Comparison of ENCODE assay signal across 8 cellular contexts in the genomic region with DNA sequence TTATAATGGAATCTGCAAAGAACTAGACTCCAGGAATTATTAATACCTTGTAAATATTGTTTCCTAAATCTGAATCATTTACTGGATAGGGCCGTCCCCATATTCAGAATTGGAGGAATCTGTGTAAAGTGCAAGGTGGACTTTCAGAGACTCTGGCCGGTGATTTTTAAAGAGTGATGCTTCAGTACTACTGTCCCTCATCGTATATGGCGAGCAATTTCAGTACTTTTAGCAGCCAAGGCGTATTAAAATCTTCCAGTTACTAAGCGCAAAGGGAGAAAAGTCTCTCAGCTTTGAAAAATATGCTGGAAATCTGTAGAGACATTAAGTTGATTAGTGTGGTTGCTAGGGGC. TPM values are rescaled to one million over a fixed set of nuclear protein-coding genes. Genes with fewer than 3 reads are reported as not detected.
DNase-seq lines count a peak whose midpoint lies in the region; ATAC-seq and TF ChIP-seq lines count a peak whose summit lies in the region.

No MANE protein-coding gene starts in this region.

- H3K4me3 Mint-ChIP-seq in T-helper 1 cell treated with Interleukin-12 subunit alpha and Interleukin-12 subunit beta and Interleukin-4 antibody, amounts not matched to agents 30 μg/mL and 1 μg/mL, for 36 hours = peak overlapping the region; percentile 97
- H3K4me3 Mint-ChIP-seq in naive thymus-derived CD4-positive, alpha-beta T cell = peak overlapping the region; percentile 93 to 99 (median 96)

- DNase-seq in T-helper 1 cell (no peak), colonic mucosa (no peak), NCI-H524 treated with DMSO at 0.1 percent for 48 hours (lab: John Stamatoyannopoulos, UW) (no peak), T1000 (lab: John Stamatoyannopoulos, UW) (no peak)
- no peak for DNase-seq in naive thymus-derived CD4-positive, alpha-beta T cell
- no peak for DNase-seq in stimulated activated CD4-positive, alpha-beta T cell treated with anti-CD3 and anti-CD28 coated beads, Interleukin-12 subunit alpha, Interleukin-12 subunit beta, amount 100 ng/mL, for 4 hours

- H3K36me3 Mint-ChIP-seq in T-helper 1 cell treated with Interleukin-12 subunit alpha and Interleukin-12 subunit beta and Interleukin-4 antibody, amounts not matched to agents 30 μg/mL and 1 μg/mL, for 36 hours (ENCODE audit: low read depth) = peaks cover 28% of the 10 kb centered on the region
- peaks cover 12 to 29% (median 24%) of the 10 kb centered on the region in 5 donors for H3K36me3 Mint-ChIP-seq in naive thymus-derived CD4-positive, alpha-beta T cell

- peak overlapping the region; percentile 83 to 88 for H3K9ac ChIP-seq in colonic mucosa (ENCODE audit: low read depth in 2 of 2, low read length in 2 of 2)

- POLR2A ChIA-PET in naive thymus-derived CD4-positive, alpha-beta T cell (lab: Charles Lee) = interaction anchor here (1.0 to 1.3 kb wide), 2 partner anchors 21 to 61 kb away, joined by 3 to 6 read pairs; a partner anchor contains a TSS

- H3K9me3 ChIP-seq in KOPT-K1 (ENCODE audit: insufficient read depth, low read length, poor library complexity, severe bottlenecking) (no peaks in the 10 kb centered on the region), colonic mucosa (no peaks in the 10 kb centered on the region)
- H3K9me3 ChIP-seq in naive thymus-derived CD4-positive, alpha-beta T cell (ENCODE audit: control insufficient read depth in 2 of 3, low read length in 3 of 3) = no peaks in the 10 kb centered on the region

- H3K4me1 Mint-ChIP-seq in T-helper 1 cell treated with Interleukin-12 subunit alpha and Interleukin-12 subunit beta and Interleukin-4 antibody, amounts not matched to agents 30 μg/mL and 1 μg/mL, for 36 hours (ENCODE audit: low read depth) = peaks cover 15% of the 10 kb centered on the region
- peaks cover 14 to 25% (median 22%) of the 10 kb centered on the region in 7 donors for H3K4me1 Mint-ChIP-seq in naive thymus-derived CD4-positive, alpha-beta T cell

- H3K27ac Mint-ChIP-seq in T-helper 1 cell treated with Interleukin-12 subunit alpha and Interleukin-12 subunit beta and Interleukin-4 antibody, amounts not matched to agents 30 μg/mL and 1 μg/mL, for 36 hours = peak overlapping the region; percentile 97
- H3K27ac Mint-ChIP-seq in naive thymus-derived CD4-positive, alpha-beta T cell = peak overlapping the region; percentile 92 to 100 (median 99)

- H3K36me3 ChIP-seq in KOPT-K1 (ENCODE audit: insufficient read depth, low read length) (peaks cover 34% of the 10 kb centered on the region), colonic mucosa (no peaks in the 10 kb centered on the region)
- H3K36me3 ChIP-seq in naive thymus-derived CD4-positive, alpha-beta T cell (ENCODE audit: control insufficient read depth in 2 of 3, insufficient read depth in 3 of 3, low read length in 3 of 3) = peaks cover 0 to 21% (median 4%) of the 10 kb centered on the region in 3 experiments

- TF ChIP-seq CTCF in colonic mucosa (IDR thresholded peaks at IDR 0.05) = no peak

- intact Hi-C loops in colonic mucosa (cut with DNase I) = loop anchor here (5.0 kb wide), 1 partner anchor 60 kb away; a partner anchor contains a TSS
- intact Hi-C loops in naive thymus-derived CD4-positive, alpha-beta T cell (cut with micrococcal nuclease) = loop anchor here (1.0 to 10.0 kb wide), 16 partner anchors 21 to 1995 kb away; a partner anchor contains a TSS

- no peaks in the 10 kb centered on the region for H3K4me1 ChIP-seq in colonic mucosa
- peaks cover 4 to 15% of the 10 kb centered on the region in 2 donors for H3K4me1 ChIP-seq in naive thymus-derived CD4-positive, alpha-beta T cell (ENCODE audit: control insufficient read depth in 2 of 2, insufficient read depth in 2 of 2, low read length in 2 of 2)

- H3K27ac ChIP-seq in KOPT-K1 (ENCODE audit: low read depth, low read length, poor library complexity, severe bottlenecking) (peak overlapping the region; percentile 74), colonic mucosa (peak overlapping the region; percentile 68)
- H3K27ac ChIP-seq in naive thymus-derived CD4-positive, alpha-beta T cell (ENCODE audit: low read depth, low read length) = peak overlapping the region; percentile 95

- H3K9me3 Mint-ChIP-seq in T-helper 1 cell treated with Interleukin-12 subunit alpha and Interleukin-12 subunit beta and Interleukin-4 antibody, amounts not matched to agents 30 μg/mL and 1 μg/mL, for 36 hours = no peaks in the 10 kb centered on the region
- H3K9me3 Mint-ChIP-seq in naive thymus-derived CD4-positive, alpha-beta T cell = peaks cover 0 to 5% (median 0%) of the 10 kb centered on the region in 11 donors

- H3K4me3 ChIP-seq in colonic mucosa = peak overlapping the region; percentile 58
- peak overlapping the region; percentile 76 for H3K4me3 ChIP-seq in naive thymus-derived CD4-positive, alpha-beta T cell (ENCODE audit: low read length)

- CTCF ChIA-PET in naive thymus-derived CD4-positive, alpha-beta T cell (lab: Charles Lee) = no interaction called here

- H3K27me3 Mint-ChIP-seq in T-helper 1 cell treated with Interleukin-12 subunit alpha and Interleukin-12 subunit beta and Interleukin-4 antibody, amounts not matched to agents 30 μg/mL and 1 μg/mL, for 36 hours (ENCODE audit: low read depth) = no peaks in the 10 kb centered on the region
- no peaks in the 10 kb centered on the region for H3K27me3 Mint-ChIP-seq in naive thymus-derived CD4-positive, alpha-beta T cell

- no peaks in the 10 kb centered on the region for H3K27me3 ChIP-seq in colonic mucosa
- H3K27me3 ChIP-seq in naive thymus-derived CD4-positive, alpha-beta T cell (ENCODE audit: control insufficient read depth in 2 of 2, insufficient read depth in 2 of 2, low read length in 2 of 2) = no peaks in the 10 kb centered on the region

- ATAC-seq in naive thymus-derived CD4-positive, alpha-beta T cell = peak; percentile 5

RNA-seq across cellular contexts. Expression of a gene that starts 0.5 kb away (rescaled TPM):
- 10 to 100 TPM; 67.9 to 78.1 TPM for total RNA-seq in colonic mucosa
- total RNA-seq in naive thymus-derived CD4-positive, alpha-beta T cell = 10 to 100 TPM; 51.2 to 78.4 (median 69.5) TPM
- 100 to 1,000 TPM; 189 to 262 TPM for polyA plus RNA-seq in naive thymus-derived CD4-positive, alpha-beta T cell

RNA-seq across cellular contexts. Expression of a gene that starts 20.1 kb away (rescaled TPM):
- total RNA-seq in colonic mucosa = 10 to 100 TPM; 17.0 to 21.0 TPM
- total RNA-seq in naive thymus-derived CD4-positive, alpha-beta T cell = 10 to 100 TPM; 12.7 to 24.4 (median 16.6) TPM
- 10 to 100 TPM; 33.4 to 42.5 TPM for polyA plus RNA-seq in naive thymus-derived CD4-positive, alpha-beta T cell

RNA-seq across cellular contexts. Expression of a gene that starts 60.0 kb away (rescaled TPM):
- total RNA-seq in colonic mucosa = 10 to 100 TPM; 56.5 to 77.8 TPM
- 100 to 1,000 TPM in 1 of 5 experiments, 10 to 100 TPM in 4; 39.0 to 102 (median 40.9) TPM for total RNA-seq in naive thymus-derived CD4-positive, alpha-beta T cell
- 10 to 100 TPM; 38.7 to 53.4 TPM for polyA plus RNA-seq in naive thymus-derived CD4-positive, alpha-beta T cell
